In genomic region chr17:73490851-73491250, GRCh38 we compare ENCODE assay signal across 22 cellular contexts.
"Had no signal": no experiment of that assay in that cellular context is flagged by ENCODE, and none has a peak within 500 bp of the region (broad histone marks: within the 10 kb centered on the region; RNA-seq: fewer than 3 reads in every experiment).

No MANE protein-coding gene starts in this region.

- DNase-seq: dermis blood vessel endothelial cell; dorsolateral prefrontal cortex; effector CD4-positive, alpha-beta T cell; effector memory CD4-positive, alpha-beta T cell; erythroblast; esophagus squamous epithelium; foreskin fibroblast; foreskin melanocyte; gastrocnemius medialis; glutamatergic neuron; head of caudate nucleus; heart right ventricle; hippocampal formation; left cardiac atrium; left lung; left ventricle myocardium superior; lower lobe of right lung; mesenchymal stem cell; midbrain had no signal

- ATAC-seq: esophagus mucosa, gastrocnemius medialis, heart right ventricle, left cardiac atrium, left lung, left ventricle myocardium superior, lower lobe of right lung had no signal

- H3K4me1 ChIP-seq: esophagus squamous epithelium, gastrocnemius medialis, heart right ventricle, left lung, lower lobe of right lung had no signal

- H3K27me3 ChIP-seq: gastrocnemius medialis had no signal

- H3K36me3 ChIP-seq: esophagus squamous epithelium, gastrocnemius medialis, heart right ventricle, left lung, lower lobe of right lung had no signal

- H3K27ac ChIP-seq: coronary artery, dorsolateral prefrontal cortex, epithelial cell of prostate, esophagus squamous epithelium, gastrocnemius medialis, heart right ventricle, left lung, lower lobe of right lung had no signal

- H3K9me3 ChIP-seq: esophagus squamous epithelium, gastrocnemius medialis, heart right ventricle, left lung, lower lobe of right lung had no signal

- H3K4me3 ChIP-seq: coronary artery, dorsolateral prefrontal cortex, esophagus squamous epithelium, gastrocnemius medialis, heart right ventricle, left lung, lower lobe of right lung had no signal
